Comparison of ENCODE assay signal across 11 cellular contexts in the genomic region with DNA sequence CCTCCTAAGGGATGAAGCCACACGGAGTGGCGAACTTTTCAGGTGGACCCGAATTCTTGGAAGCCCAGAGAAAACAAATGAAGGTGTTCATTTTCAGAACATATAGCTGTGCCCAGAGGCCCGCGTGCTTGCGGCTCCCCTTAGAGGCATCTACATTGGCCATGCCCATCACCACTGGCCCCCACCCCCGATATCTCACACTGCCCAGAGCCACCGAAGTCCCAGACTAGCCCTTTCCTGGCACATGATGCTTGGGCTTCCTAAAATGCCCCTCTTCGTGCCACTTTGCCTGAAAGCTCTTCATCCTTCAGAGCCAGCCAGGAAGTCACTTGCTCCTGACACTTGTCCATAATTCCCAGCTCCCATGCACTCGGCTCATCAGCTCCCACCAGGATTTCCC. TPM values are rescaled to one million over a fixed set of nuclear protein-coding genes. Genes with fewer than 3 reads are reported as not detected.
DNase-seq lines count a peak whose midpoint lies in the region; ATAC-seq and TF ChIP-seq lines count a peak whose summit lies in the region.
"Had no signal": no experiment of that assay in that cellular context is flagged by ENCODE, and none has a peak within 500 bp of the region (broad histone marks: within the 10 kb centered on the region; RNA-seq: fewer than 3 reads in every experiment).

No MANE protein-coding gene starts in this region.

- H3K9me3 ChIP-seq in vagina: no peaks in the 10 kb centered on the region
- H3K9me3 ChIP-seq in effector memory CD4-positive, alpha-beta T cell (ENCODE audit: control insufficient read depth, low read length): no peaks in the 10 kb centered on the region

- H3K4me1 ChIP-seq in vagina: peaks cover 45% of the 10 kb centered on the region
- peaks cover 30% of the 10 kb centered on the region for H3K4me1 ChIP-seq in effector memory CD4-positive, alpha-beta T cell (ENCODE audit: control insufficient read depth, insufficient read depth, low read length, poor library complexity, severe bottlenecking)

- no peaks in the 10 kb centered on the region for H3K36me3 ChIP-seq in vagina
- H3K36me3 ChIP-seq in effector memory CD4-positive, alpha-beta T cell (ENCODE audit: control insufficient read depth, insufficient read depth, low read length): no peaks in the 10 kb centered on the region

- intact Hi-C loops in cardiac septum (cut with DNase I) (no loop called here), Right ventricle myocardium inferior (cut with DNase I) (loop anchor here (10.0 kb wide), 1 partner anchor 169 kb away; a partner anchor contains a TSS), vagina (cut with DNase I) (loop anchor here (10.0 kb wide), 1 partner anchor 169 kb away; a partner anchor contains a TSS)

- TF ChIP-seq CTCF in nephron (IDR thresholded peaks at IDR 0.05; ENCODE audit: unreplicated experiment in 3 of 3) (no peak), vagina (IDR thresholded peaks at IDR 0.05) (no peak)

- peaks cover 47% of the 10 kb centered on the region for H3K4me1 Mint-ChIP-seq in central memory CD8-positive, alpha-beta T cell
- peaks cover 27% of the 10 kb centered on the region for H3K4me1 Mint-ChIP-seq in nephron

- no peaks in the 10 kb centered on the region for H3K27me3 ChIP-seq in vagina
- no peaks in the 10 kb centered on the region for H3K27me3 ChIP-seq in effector memory CD4-positive, alpha-beta T cell (replicated peaks; ENCODE audit: control insufficient read depth, insufficient read depth, low read length, poor library complexity, severe bottlenecking)

- H3K27me3 Mint-ChIP-seq in central memory CD8-positive, alpha-beta T cell: no peaks in the 10 kb centered on the region
- H3K27me3 Mint-ChIP-seq in nephron (ENCODE audit: low read depth): no peaks in the 10 kb centered on the region

- TF ChIP-seq POLR2A in vagina (IDR thresholded peaks at IDR 0.05): no peak

- H3K36me3 Mint-ChIP-seq in central memory CD8-positive, alpha-beta T cell (ENCODE audit: insufficient read depth): peaks cover 31% of the 10 kb centered on the region
- H3K36me3 Mint-ChIP-seq in nephron (ENCODE audit: low read depth): peaks cover 3% of the 10 kb centered on the region

- ATAC-seq in Right ventricle myocardium inferior (no peak), GM19455 (IDR thresholded peaks at IDR 0.05; ENCODE audit: unreplicated experiment) (no peak)
- ATAC-seq in central memory CD8-positive, alpha-beta T cell (replicated peaks; ENCODE audit: extremely low read depth, poor library complexity, severe bottlenecking): no peak

- DNase-seq in cardiac septum (ENCODE audit: low spot score): peak; percentile 71
- DNase-seq in Right ventricle myocardium inferior (ENCODE audit: missing footprints): no peak
- no peak for DNase-seq in central memory CD8-positive, alpha-beta T cell (ENCODE audit: low spot score in 2 of 2)
- DNase-seq in vagina (ENCODE audit: extremely low spot score in 2 of 2): no peak
- DNase-seq in NOMO-1 treated with DMSO at 0.1 percent for 48 hours (lab: John Stamatoyannopoulos, UW; ENCODE audit: unreplicated experiment): no peak
- DNase-seq in effector memory CD4-positive, alpha-beta T cell: no peak
- DNase-seq: activated CD4-positive, alpha-beta T cell treated with anti-CD3 and anti-CD28 coated beads for 48 hours; effector CD4-positive, alpha-beta T cell; NCI-H510A treated with DMSO at 0.1 percent for 48 hours had no signal

- no peak overlapping the region for H3K27ac Mint-ChIP-seq in central memory CD8-positive, alpha-beta T cell (ENCODE audit: low read depth)
- H3K27ac Mint-ChIP-seq in nephron: peak overlapping the region; percentile 100

- no peak overlapping the region for H3K4me3 ChIP-seq in vagina
- H3K4me3 ChIP-seq in effector memory CD4-positive, alpha-beta T cell (ENCODE audit: insufficient read depth, low read depth, low read length, poor library complexity, severe bottlenecking): no peak overlapping the region

- peak overlapping the region; percentile 99 for H3K27ac ChIP-seq in vagina
- no peak overlapping the region for H3K27ac ChIP-seq in effector memory CD4-positive, alpha-beta T cell (ENCODE audit: insufficient read depth, low read length, poor library complexity, severe bottlenecking)

- H3K9me3 Mint-ChIP-seq in central memory CD8-positive, alpha-beta T cell: no peaks in the 10 kb centered on the region
- no peaks in the 10 kb centered on the region for H3K9me3 Mint-ChIP-seq in nephron

- peak overlapping the region; percentile 95 for H3K4me3 Mint-ChIP-seq in central memory CD8-positive, alpha-beta T cell
- H3K4me3 Mint-ChIP-seq in nephron: peak overlapping the region; percentile 92 to 100 (median 96)

RNA-seq across cellular contexts. Expression of a gene that starts 2.1 kb away (rescaled TPM):
- 19.8 TPM for total RNA-seq in cardiac septum
- 33.1 TPM for total RNA-seq in Right ventricle myocardium inferior
- total RNA-seq in vagina: 27.5 TPM

RNA-seq across cellular contexts. Expression of a gene that starts 10.7 kb away (rescaled TPM):
- total RNA-seq in cardiac septum: 6.4 TPM
- total RNA-seq in Right ventricle myocardium inferior: 6.7 TPM
- total RNA-seq in vagina: 18.9 TPM

RNA-seq across cellular contexts. Expression of a gene that starts 13.9 kb away (rescaled TPM):
- 87.6 TPM for total RNA-seq in cardiac septum
- 200 TPM for total RNA-seq in Right ventricle myocardium inferior
- total RNA-seq in vagina: 34.1 TPM

RNA-seq across cellular contexts. Expression of a gene that starts 15.5 kb away (rescaled TPM):
- total RNA-seq in cardiac septum: 3.3 TPM
- total RNA-seq in Right ventricle myocardium inferior: 9.0 TPM
- 9.8 TPM for total RNA-seq in vagina
